Comparison of ENCODE assay signal across 15 cellular contexts in genomic region chr14:33617154-33617553, GRCh38.
DNase-seq lines count a peak whose midpoint lies in the region; TF ChIP-seq lines count a peak whose summit lies in the region.
"Had no signal": no experiment of that assay in that cellular context is flagged by ENCODE, and none has a peak within 500 bp of the region (broad histone marks: within the 10 kb centered on the region; RNA-seq: fewer than 3 reads in every experiment).

No MANE protein-coding gene starts in this region.

- DNase-seq in AG08395 (ENCODE audit: low spot score) (peak; percentile 34), HFFc6 (peak; percentile 66), SK-N-MC (ENCODE audit: low read depth, low spot score) (peak; percentile 6), fibroblast of the conjunctiva (ENCODE audit: low read depth) (peak; percentile 22), midbrain (lab: John Stamatoyannopoulos, UW) (no peak), foreskin melanocyte (no peak)
- DNase-seq in activated effector memory CD4-positive, alpha-beta T cell treated with Interleukin-2 at 50 U/mL for 16 hours, result no peak
- DNase-seq in activated CD4-positive, alpha-beta memory T cell treated with anti-CD3 and anti-CD28 coated beads for 36 hours, result no peak
- DNase-seq: activated B cell treated with CpG ODN at 0.5 μM for 24 hours; activated T-cell treated with anti-CD3 and anti-CD28 coated beads, Interleukin-2, amount 50 U/mL, for 1 hour; NCI-H2171 treated with DMSO at 0.1 percent for 48 hours; nephron progenitor cell had no signal

- CTCF ChIA-PET in activated CD4-positive, alpha-beta memory T cell treated with anti-CD3 and anti-CD28 coated beads for 36 hours (lab: Charles Lee), result interaction anchor here (0.8 kb wide), 1 partner anchor 176 kb away, joined by 3 read pairs; no protein-coding TSS in a partner anchor

- peaks cover 20% of the 10 kb centered on the region for H3K9me3 Mint-ChIP-seq in HFFc6
- no peaks in the 10 kb centered on the region for H3K9me3 Mint-ChIP-seq in activated CD4-positive, alpha-beta memory T cell treated with anti-CD3 and anti-CD28 coated beads for 36 hours
- H3K9me3 Mint-ChIP-seq: activated B cell treated with CpG ODN at 0.5 μM for 24 hours, IgD-negative memory B cell, nephron progenitor cell had no signal

- peaks cover 10% of the 10 kb centered on the region; the same call in 1 of the 2 replicates for H3K4me1 Mint-ChIP-seq in HFFc6 (ENCODE audit: low read depth)
- no peaks in the 10 kb centered on the region for H3K4me1 Mint-ChIP-seq in activated CD4-positive, alpha-beta memory T cell treated with anti-CD3 and anti-CD28 coated beads for 36 hours (ENCODE audit: low read depth)
- H3K4me1 Mint-ChIP-seq: activated B cell treated with CpG ODN at 0.5 μM for 24 hours, CD14-positive monocyte, IgD-negative memory B cell had no signal

- H3K27ac Mint-ChIP-seq in HFFc6, result no peak overlapping the region
- H3K27ac Mint-ChIP-seq in activated CD4-positive, alpha-beta memory T cell treated with anti-CD3 and anti-CD28 coated beads for 36 hours, result no peak overlapping the region
- H3K27ac Mint-ChIP-seq: activated B cell treated with CpG ODN at 0.5 μM for 24 hours, IgD-negative memory B cell, nephron progenitor cell had no signal

- POLR2A ChIA-PET in activated CD4-positive, alpha-beta memory T cell treated with anti-CD3 and anti-CD28 coated beads for 36 hours (lab: Charles Lee), result no interaction called here

- H3K36me3 Mint-ChIP-seq in HFFc6 (ENCODE audit: low read depth), result no peaks in the 10 kb centered on the region
- H3K36me3 Mint-ChIP-seq in activated CD4-positive, alpha-beta memory T cell treated with anti-CD3 and anti-CD28 coated beads for 36 hours, result no peaks in the 10 kb centered on the region
- H3K36me3 Mint-ChIP-seq: brain, CD14-positive monocyte, IgD-negative memory B cell had no signal

- H3K4me3 Mint-ChIP-seq in HFFc6, result no peak overlapping the region
- no peak overlapping the region for H3K4me3 Mint-ChIP-seq in activated CD4-positive, alpha-beta memory T cell treated with anti-CD3 and anti-CD28 coated beads for 36 hours
- H3K4me3 Mint-ChIP-seq: activated B cell treated with CpG ODN at 0.5 μM for 24 hours, brain, CD14-positive monocyte, IgD-negative memory B cell, nephron progenitor cell had no signal

- peaks cover 5% of the 10 kb centered on the region; the same call in 1 of the 2 replicates for H3K27me3 Mint-ChIP-seq in HFFc6 (ENCODE audit: insufficient read depth)
- H3K27me3 Mint-ChIP-seq in activated CD4-positive, alpha-beta memory T cell treated with anti-CD3 and anti-CD28 coated beads for 36 hours, result no peaks in the 10 kb centered on the region
- H3K27me3 Mint-ChIP-seq: activated B cell treated with CpG ODN at 0.5 μM for 24 hours, brain, IgD-negative memory B cell had no signal

- H3K9me3 ChIP-seq in SK-N-MC (ENCODE audit: low read depth, low read length), result no peaks in the 10 kb centered on the region

- no peak overlapping the region for H3K27ac ChIP-seq in SK-N-MC

- H3K36me3 ChIP-seq in SK-N-MC (ENCODE audit: insufficient read depth, low read length), result no peaks in the 10 kb centered on the region

- intact Hi-C loops in activated CD4-positive, alpha-beta memory T cell treated with anti-CD3 and anti-CD28 coated beads for 36 hours (cut with micrococcal nuclease), result no loop called here

- TF ChIP-seq CTCF in HFFc6 (IDR thresholded peaks at IDR 0.05), result no peak

- no peak overlapping the region for H3K9ac ChIP-seq in SK-N-MC (ENCODE audit: insufficient read length)

- H3K4me3 ChIP-seq in SK-N-MC, result no peak overlapping the region

Comparison
In these comparisons a context has a peak if more than half of its experiments do, and no peak if none do; other contexts are left out.
1. DNase-seq: peak in AG08395 (single experiment), HFFc6 (single experiment), SK-N-MC (single experiment) and fibroblast of the conjunctiva (single experiment); none in activated effector memory CD4-positive, alpha-beta T cell treated with Interleukin-2 at 50 U/mL for 16 hours (single experiment), midbrain (single experiment), activated CD4-positive, alpha-beta memory T cell treated with anti-CD3 and anti-CD28 coated beads for 36 hours (single experiment) and foreskin melanocyte (single experiment).